ENCODE assay signal across 6 cellular contexts in the genomic region with DNA sequence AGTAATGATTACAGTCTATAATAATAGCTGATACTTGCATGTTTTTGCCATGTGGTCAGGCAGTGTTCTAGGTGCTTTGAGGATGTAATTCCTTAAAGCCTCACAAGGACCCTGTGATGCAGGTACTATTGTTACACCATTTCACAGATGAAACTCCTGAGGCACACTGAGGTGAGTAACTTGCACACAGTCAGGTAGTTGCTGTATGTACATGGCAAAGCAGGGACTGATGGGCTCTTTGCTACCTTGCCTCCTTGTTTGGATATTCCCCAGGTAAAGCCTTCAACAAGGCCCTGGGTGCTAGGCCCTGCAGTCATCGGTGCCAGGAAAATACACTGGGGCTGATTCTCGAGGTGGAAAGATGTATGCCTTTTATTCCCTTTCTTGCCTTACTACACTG.
"Had no signal": no experiment of that assay in that cellular context is flagged by ENCODE, and none has a peak within 500 bp of the region (broad histone marks: within the 10 kb centered on the region; RNA-seq: fewer than 3 reads in every experiment).

No MANE protein-coding gene starts in this region.

- ATAC-seq: HepG2, K562 had no signal

- H3K4me3 ChIP-seq: K562 had no signal

- H3K27ac ChIP-seq: HL-60 had no signal

- DNase-seq: IMR-90, KBM-7, KG1 had no signal
